ENCODE assay signal across 8 cellular contexts in the genomic region with DNA sequence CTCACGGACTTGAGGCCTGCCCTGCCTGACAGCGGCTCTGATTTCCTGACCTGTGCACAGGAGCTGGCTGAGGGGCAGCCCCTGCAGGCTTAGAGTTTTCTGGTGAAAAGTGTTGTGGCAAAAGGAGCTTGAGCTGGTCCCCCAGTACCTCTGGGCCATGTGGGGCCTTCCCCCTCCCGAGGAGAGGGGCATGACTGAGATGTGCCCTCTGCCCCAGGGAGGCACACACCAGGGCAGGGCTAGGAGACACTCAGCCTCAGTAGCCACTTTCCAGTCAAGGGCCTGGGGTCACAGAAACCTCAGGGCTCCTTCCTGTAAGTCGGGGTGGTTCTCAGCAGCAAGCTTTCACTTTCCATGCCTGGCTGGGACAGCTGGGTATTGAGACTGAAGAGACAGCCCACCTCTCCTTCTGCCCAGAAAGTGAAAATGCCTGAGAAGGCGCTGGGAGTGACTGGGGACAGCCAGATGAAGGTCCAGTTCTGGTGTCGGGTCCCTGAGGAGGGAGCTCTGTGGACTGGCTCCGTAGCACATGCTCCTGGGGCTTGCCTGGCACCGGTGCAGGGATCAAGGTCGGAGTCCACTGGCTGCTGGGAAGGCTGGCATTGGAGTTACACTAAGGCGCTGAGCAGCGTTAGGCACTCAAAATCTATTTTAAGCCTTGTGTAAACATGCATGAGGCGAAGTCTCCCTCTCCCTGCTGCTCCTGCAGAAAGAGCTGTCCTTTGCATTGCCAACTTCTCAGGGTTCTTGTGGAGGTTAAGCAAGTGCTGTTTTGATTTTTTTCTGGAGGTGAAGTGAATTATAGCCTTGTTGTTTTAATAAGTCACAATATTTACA.
DNase-seq lines count a peak whose midpoint lies in the region; ATAC-seq and TF ChIP-seq lines count a peak whose summit lies in the region.

No MANE protein-coding gene starts in this region.

- peak overlapping the region in 55 of 59 donors; percentile 2 to 86 (median 66) for H3K27ac ChIP-seq in dorsolateral prefrontal cortex

- H3K36me3 Mint-ChIP-seq in naive B cell = no peaks in the 10 kb centered on the region

- peak in 1 of 56 donors; percentile 21 for TF ChIP-seq CTCF in dorsolateral prefrontal cortex (IDR thresholded peaks at IDR 0.05 in 54 of 56, conservative IDR thresholded peaks at IDR 0.05 in 2 of 56; ENCODE audit: low read depth in 1 of 56, partially characterized antibody in 56 of 56)
- TF ChIP-seq CTCF in BE2C (IDR thresholded peaks at IDR 0.05; ENCODE audit: low read depth, low read length) = no peak

- peaks cover 22 to 31% (median 27%) of the 10 kb centered on the region in 3 donors for H3K4me1 Mint-ChIP-seq in naive B cell
- H3K4me1 Mint-ChIP-seq in stimulated activated naive CD8-positive, alpha-beta T cell treated with anti-CD3 and anti-CD28 coated beads, Interleukin-15, amount 100 ng/mL, for 72 hours = peaks cover 41% of the 10 kb centered on the region

- no peaks in the 10 kb centered on the region for H3K9me3 ChIP-seq in BE2C

- no peaks in the 10 kb centered on the region for H3K9me3 Mint-ChIP-seq in naive B cell
- no peaks in the 10 kb centered on the region for H3K9me3 Mint-ChIP-seq in stimulated activated naive CD8-positive, alpha-beta T cell treated with anti-CD3 and anti-CD28 coated beads, Interleukin-15, amount 100 ng/mL, for 72 hours

- H3K36me3 ChIP-seq in BE2C = no peaks in the 10 kb centered on the region

- peak; percentile 24 for TF ChIP-seq POLR2A in GM15510 (IDR thresholded peaks at IDR 0.05; ENCODE audit: borderline replicate concordance, extremely low read depth, insufficient read length)

- DNase-seq in NCI-H146 treated with DMSO at 0.1 percent for 48 hours (lab: John Stamatoyannopoulos, UW; ENCODE audit: unreplicated experiment) (peak; percentile 33), dorsolateral prefrontal cortex (peak in 2 of 10 donors; percentile 22 to 66), naive B cell (peak; percentile 65), BE2C (no peak)
- DNase-seq in activated CD4-positive, alpha-beta T cell treated with anti-CD3 and anti-CD28 coated beads, Interleukin-2, amount 50 U/mL, for 4 hours = peak; percentile 47 to 52
- peak; percentile 64 to 90 for DNase-seq in stimulated activated naive CD8-positive, alpha-beta T cell treated with anti-CD3 and anti-CD28 coated beads, Interleukin-15, amount 100 ng/mL, for 72 hours

- no peaks in the 10 kb centered on the region for H3K4me1 ChIP-seq in BE2C

- H3K27me3 ChIP-seq in dorsolateral prefrontal cortex (no peaks in the 10 kb centered on the region), BE2C (no peaks in the 10 kb centered on the region)

- H3K27ac Mint-ChIP-seq in naive B cell = peak overlapping the region; percentile 64 to 95 (median 90)
- H3K27ac Mint-ChIP-seq in stimulated activated naive CD8-positive, alpha-beta T cell treated with anti-CD3 and anti-CD28 coated beads, Interleukin-15, amount 100 ng/mL, for 72 hours = peak overlapping the region; percentile 89 to 96

- H3K4me3 ChIP-seq in dorsolateral prefrontal cortex (peak overlapping the region in 38 of 59 donors; percentile 0 to 47 (median 29)), BE2C (ENCODE audit: low read depth, low read length) (no peak overlapping the region)

- H3K27me3 Mint-ChIP-seq in naive B cell = no peaks in the 10 kb centered on the region
- H3K27me3 Mint-ChIP-seq in stimulated activated naive CD8-positive, alpha-beta T cell treated with anti-CD3 and anti-CD28 coated beads, Interleukin-15, amount 100 ng/mL, for 72 hours = no peaks in the 10 kb centered on the region

- H3K4me3 Mint-ChIP-seq in naive B cell = peak overlapping the region; percentile 81 to 92 (median 90)
- H3K4me3 Mint-ChIP-seq in stimulated activated naive CD8-positive, alpha-beta T cell treated with anti-CD3 and anti-CD28 coated beads, Interleukin-15, amount 100 ng/mL, for 72 hours = peak overlapping the region; percentile 82 to 83

- ATAC-seq in HG02678 (IDR thresholded peaks at IDR 0.05; ENCODE audit: unreplicated experiment) (peak; percentile 97), naive B cell (ENCODE audit: low read depth in 2 of 2) (peak; percentile 97 to 98)
- peak; percentile 96 for ATAC-seq in stimulated activated naive CD8-positive, alpha-beta T cell treated with anti-CD3 and anti-CD28 coated beads, Interleukin-15, amount 100 ng/mL, for 72 hours

- intact Hi-C loops in dorsolateral prefrontal cortex (cut with DNase I) = loop anchor here (5.0 kb wide), 2 partner anchors 392 to 397 kb away; a partner anchor contains a TSS
